19 cellular contexts compared by ENCODE assay signal in the genomic region with DNA sequence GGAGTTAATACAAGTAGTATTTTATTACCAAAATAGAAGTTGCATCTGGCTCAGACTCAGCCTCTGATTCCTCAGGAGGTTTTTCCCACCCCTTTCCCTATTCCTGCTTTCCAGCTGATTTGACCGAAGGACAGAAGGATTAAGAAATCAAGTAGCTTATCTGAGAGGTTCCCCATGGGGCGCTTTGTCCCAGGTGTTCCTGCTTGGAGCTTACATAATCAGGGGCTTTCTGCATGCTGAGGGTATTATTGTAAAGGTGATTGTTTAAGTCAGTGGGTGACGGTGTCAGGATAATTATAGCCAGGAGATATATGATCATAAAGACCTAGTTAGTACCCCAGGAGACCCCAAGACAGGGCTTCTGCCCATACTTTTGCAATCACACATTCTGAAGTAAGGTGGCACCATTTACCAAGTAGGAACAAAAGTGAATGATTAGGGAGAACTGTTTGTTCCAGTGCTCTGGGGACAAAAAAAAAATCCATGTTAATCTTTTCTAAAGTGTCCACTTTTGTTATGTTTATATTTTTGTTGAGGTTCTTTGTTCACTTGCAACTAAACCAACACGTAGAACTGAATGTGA.
DNase-seq lines count a peak whose midpoint lies in the region; ATAC-seq and TF ChIP-seq lines count a peak whose summit lies in the region.
"Had no signal": no experiment of that assay in that cellular context is flagged by ENCODE, and none has a peak within 500 bp of the region (broad histone marks: within the 10 kb centered on the region; RNA-seq: fewer than 3 reads in every experiment).

No MANE protein-coding gene starts in this region.

- no peaks in the 10 kb centered on the region for H3K36me3 Mint-ChIP-seq in activated naive CD4-positive, alpha-beta T cell treated with anti-CD3 and anti-CD28 coated beads for 36 hours (ENCODE audit: low read depth)
- H3K36me3 Mint-ChIP-seq: naive B cell had no signal

- DNase-seq in D341Med (ENCODE audit: low spot score): peak; percentile 54
- peak; percentile 86 for DNase-seq in NCI-H1417 treated with DMSO at 0.1 percent for 48 hours (lab: John Stamatoyannopoulos, UW)
- peak; percentile 82 for DNase-seq in WERI-Rb-1
- DNase-seq in iPS-NIHi11 (ENCODE audit: low spot score): peak; percentile 11
- DNase-seq in activated naive CD4-positive, alpha-beta T cell treated with anti-CD3 and anti-CD28 coated beads for 36 hours: no peak
- DNase-seq in T-helper 9 cell: no peak
- DNase-seq in omental fat pad (ENCODE audit: low spot score): no peak
- no peak for DNase-seq in activated CD4-positive, alpha-beta T cell treated with anti-CD3 and anti-CD28 coated beads for 4 hours
- DNase-seq: activated CD4-positive, alpha-beta T cell treated with anti-CD3 and anti-CD28 coated beads for 36 hours; adrenal gland; Karpas-422; naive B cell; NCI-H1105; NCI-H510A treated with DMSO at 0.1 percent for 48 hours; PC-3; SJCRH30; stimulated activated CD8-positive, alpha-beta memory T cell treated with anti-CD3 and anti-CD28 coated beads, Interleukin-4, amount 100 ng/mL, for 48 hours had no signal

- no peaks in the 10 kb centered on the region for H3K27me3 ChIP-seq in WERI-Rb-1 (ENCODE audit: insufficient read depth, low read depth, severe bottlenecking)
- H3K27me3 ChIP-seq: adrenal gland, SJCRH30, vagina had no signal

- no peak for TF ChIP-seq CTCF in WERI-Rb-1 (IDR thresholded peaks at IDR 0.05; ENCODE audit: low read depth, low read length)
- no peak for TF ChIP-seq CTCF in omental fat pad (IDR thresholded peaks at IDR 0.05)

- H3K4me1 Mint-ChIP-seq in activated naive CD4-positive, alpha-beta T cell treated with anti-CD3 and anti-CD28 coated beads for 36 hours (ENCODE audit: low read depth): no peaks in the 10 kb centered on the region
- H3K4me1 Mint-ChIP-seq: activated CD4-positive, alpha-beta T cell treated with anti-CD3 and anti-CD28 coated beads for 36 hours; naive B cell had no signal

- CTCF ChIA-PET in activated naive CD4-positive, alpha-beta T cell treated with anti-CD3 and anti-CD28 coated beads for 36 hours (lab: Charles Lee): interaction anchor here (0.7 kb wide), 1 partner anchor 28 kb away, joined by 3 read pairs; no protein-coding TSS in a partner anchor

- intact Hi-C loops in activated naive CD4-positive, alpha-beta T cell treated with anti-CD3 and anti-CD28 coated beads for 36 hours (cut with micrococcal nuclease): no loop called here

- H3K9me3 ChIP-seq in WERI-Rb-1 (ENCODE audit: severe bottlenecking): no peaks in the 10 kb centered on the region
- H3K9me3 ChIP-seq: adrenal gland, SJCRH30, vagina had no signal

- no peak overlapping the region for H3K4me3 ChIP-seq in WERI-Rb-1 (ENCODE audit: low read depth, low read length)
- H3K4me3 ChIP-seq: adrenal gland, cardiac muscle cell, SJCRH30, vagina had no signal

- no peak overlapping the region for H3K27ac ChIP-seq in WERI-Rb-1
- H3K27ac ChIP-seq: adrenal gland, cardiac muscle cell, SJCRH30, vagina had no signal

- no peak overlapping the region for H3K27ac Mint-ChIP-seq in activated naive CD4-positive, alpha-beta T cell treated with anti-CD3 and anti-CD28 coated beads for 36 hours
- H3K27ac Mint-ChIP-seq: activated CD4-positive, alpha-beta T cell treated with anti-CD3 and anti-CD28 coated beads for 36 hours; naive B cell had no signal

- H3K4me3 Mint-ChIP-seq in activated naive CD4-positive, alpha-beta T cell treated with anti-CD3 and anti-CD28 coated beads for 36 hours: no peak overlapping the region
- H3K4me3 Mint-ChIP-seq: activated CD4-positive, alpha-beta T cell treated with anti-CD3 and anti-CD28 coated beads for 36 hours; naive B cell had no signal

- H3K27me3 Mint-ChIP-seq in activated naive CD4-positive, alpha-beta T cell treated with anti-CD3 and anti-CD28 coated beads for 36 hours (ENCODE audit: low read depth): no peaks in the 10 kb centered on the region
- H3K27me3 Mint-ChIP-seq: activated CD4-positive, alpha-beta T cell treated with anti-CD3 and anti-CD28 coated beads for 36 hours; naive B cell had no signal

- no peaks in the 10 kb centered on the region for H3K36me3 ChIP-seq in WERI-Rb-1
- H3K36me3 ChIP-seq: adrenal gland, cardiac muscle cell, SJCRH30, vagina had no signal

- ATAC-seq in omental fat pad (ENCODE audit: low FRiP score): no peak
- ATAC-seq: activated CD4-positive, alpha-beta T cell treated with anti-CD3 and anti-CD28 coated beads for 36 hours; PC-3 had no signal

- peaks cover under 1% of the 10 kb centered on the region for H3K9me3 Mint-ChIP-seq in activated naive CD4-positive, alpha-beta T cell treated with anti-CD3 and anti-CD28 coated beads for 36 hours

Comparison
In these comparisons a context has a peak if more than half of its experiments do, and no peak if none do; other contexts are left out.
1. DNase-seq: peak in D341Med (single experiment), NCI-H1417 treated with DMSO at 0.1 percent for 48 hours (single experiment), WERI-Rb-1 (single experiment) and iPS-NIHi11 (single experiment); none in activated naive CD4-positive, alpha-beta T cell treated with anti-CD3 and anti-CD28 coated beads for 36 hours (single experiment), T-helper 9 cell (single experiment), omental fat pad (single experiment) and activated CD4-positive, alpha-beta T cell treated with anti-CD3 and anti-CD28 coated beads for 4 hours (0 of 2).